ENCODE assay signal across 8 cellular contexts in the genomic region with DNA sequence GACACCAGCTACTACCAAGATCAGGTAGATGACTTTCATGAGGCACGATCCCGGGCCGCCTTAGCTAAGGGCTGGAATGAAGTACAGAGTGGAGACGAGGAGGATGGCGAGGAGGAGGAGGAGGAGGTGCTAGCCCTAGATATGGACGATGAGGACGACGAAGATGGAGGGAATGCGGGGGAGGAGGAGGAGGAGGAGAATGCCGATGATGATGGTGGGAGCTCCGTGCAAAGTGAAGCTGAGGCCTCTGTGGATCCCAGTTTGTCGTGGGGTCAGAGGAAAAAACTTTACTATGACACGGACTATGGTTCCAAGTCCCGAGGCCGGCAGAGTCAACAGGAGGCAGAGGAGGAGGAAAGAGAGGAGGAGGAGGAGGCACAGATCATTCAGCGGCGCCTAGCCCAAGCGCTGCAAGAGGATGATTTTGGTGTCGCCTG. TPM values are rescaled to one million over a fixed set of nuclear protein-coding genes. Genes with fewer than 3 reads are reported as not detected.
DNase-seq lines count a peak whose midpoint lies in the region; ATAC-seq and TF ChIP-seq lines count a peak whose summit lies in the region.

No MANE protein-coding gene starts in this region.

- TF ChIP-seq EP300 in upper lobe of left lung (IDR thresholded peaks at IDR 0.05) = no peak

- intact Hi-C loops in mammary epithelial cell (cut with micrococcal nuclease) (loop anchor here (1.0 to 10.0 kb wide), 6 partner anchors 15 to 1626 kb away; a partner anchor contains a TSS), lower lobe of right lung (cut with DNase I) (no loop called here)

- H3K36me3 ChIP-seq in MG63 = peaks cover 17% of the 10 kb centered on the region
- no peaks in the 10 kb centered on the region for H3K36me3 ChIP-seq in mammary epithelial cell (ENCODE audit: insufficient read depth, low read length)
- H3K36me3 ChIP-seq in lower lobe of right lung = peaks cover 19% of the 10 kb centered on the region
- H3K36me3 ChIP-seq in upper lobe of left lung = peaks cover 0 to 21% (median 0%) of the 10 kb centered on the region in 4 donors

- DNase-seq in activated CD8-positive, alpha-beta memory T cell treated with anti-CD3 and anti-CD28 coated beads, Interleukin-2, amount 50 U/mL, for 48 hours = peak; percentile 62
- no peak for DNase-seq in activated CD8-positive, alpha-beta memory T cell treated with anti-CD3 and anti-CD28 coated beads for 24 hours
- no peak for DNase-seq in MG63
- no peak for DNase-seq in mammary epithelial cell
- no peak for DNase-seq in lower lobe of right lung
- DNase-seq in upper lobe of left lung = no peak
- no peak for DNase-seq in GOT3 (lab: John Stamatoyannopoulos, UW)
- no peak for DNase-seq in NCI-H2081 treated with DMSO at 0.1 percent for 48 hours (lab: John Stamatoyannopoulos, UW)

- peak overlapping the region; percentile 96 for H2AFZ ChIP-seq in mammary epithelial cell (ENCODE audit: low read depth, low read length)

- H3K4me3 ChIP-seq in MG63 (peak overlapping the region; percentile 92), mammary epithelial cell (replicated peaks in 1 of 3; ENCODE audit: insufficient read depth in 1 of 3, low read depth in 2 of 3, low read length in 3 of 3) (peak overlapping the region; percentile 63 to 80 (median 75)), lower lobe of right lung (peak overlapping the region; percentile 89), upper lobe of left lung (peak overlapping the region; percentile 63 to 99 (median 88))

- no peaks in the 10 kb centered on the region for H3K27me3 ChIP-seq in MG63
- H3K27me3 ChIP-seq in mammary epithelial cell (ENCODE audit: insufficient read depth, low read length) = no peaks in the 10 kb centered on the region
- no peaks in the 10 kb centered on the region for H3K27me3 ChIP-seq in lower lobe of right lung (ENCODE audit: low read depth)
- no peaks in the 10 kb centered on the region for H3K27me3 ChIP-seq in upper lobe of left lung

- BruUV-seq in mammary epithelial cell (replicated peaks; lab: Mats Ljungman, UMichigan) = no TSS peak

- CTCF ChIA-PET in mammary epithelial cell (lab: Charles Lee; ENCODE audit: low non-redundant PET) = no interaction called here

- peak overlapping the region; percentile 85 for H3K4me2 ChIP-seq in mammary epithelial cell (ENCODE audit: insufficient read depth, low read depth, low read length)

- ATAC-seq in lower lobe of right lung = peak in 1 of 2 donors; percentile 20
- peak; percentile 5 to 26 for ATAC-seq in upper lobe of left lung (ENCODE audit: low FRiP score in 2 of 2)

- in situ Hi-C loops in mammary epithelial cell (cut with MboI; ENCODE audit: low sequenced_read_pairs in 2 of 2) = loop anchor here in 1 of 2 donors (25.0 kb wide), 1 partner anchor 298 kb away; a partner anchor contains a TSS

- H3K9ac ChIP-seq in mammary epithelial cell (ENCODE audit: insufficient read depth, low read length) = peak overlapping the region; percentile 77

- H3K9me3 ChIP-seq in MG63 (no peaks in the 10 kb centered on the region), mammary epithelial cell (replicated peaks; ENCODE audit: insufficient read depth, low read length) (no peaks in the 10 kb centered on the region), lower lobe of right lung (no peaks in the 10 kb centered on the region), upper lobe of left lung (no peaks in the 10 kb centered on the region)

- H3K27ac ChIP-seq in mammary epithelial cell (ENCODE audit: insufficient read depth, low read depth, low read length) (peak overlapping the region; percentile 41), lower lobe of right lung (peak overlapping the region; percentile 98), upper lobe of left lung (peak overlapping the region; percentile 93 to 97 (median 94))

- dilution Hi-C loops in mammary epithelial cell (cut with HindIII; ENCODE audit: low sequenced_read_pairs) = no loop called here

- no peaks in the 10 kb centered on the region for H4K20me1 ChIP-seq in mammary epithelial cell (ENCODE audit: insufficient read depth, low read length)

- TF ChIP-seq CTCF in mammary epithelial cell (conservative IDR thresholded peaks at IDR 0.05 in 1 of 2, IDR thresholded peaks at IDR 0.05 in 1 of 2; ENCODE audit: extremely low read depth in 1 of 2, insufficient read depth in 1 of 2, low read depth in 1 of 2, low read length in 2 of 2) (no peak), lower lobe of right lung (IDR thresholded peaks at IDR 0.05) (no peak), upper lobe of left lung (IDR thresholded peaks at IDR 0.05) (no peak)

- 1% methylated on average over 10 of the region's 19 CpGs for WGBS in mammary epithelial cell (ENCODE audit: low coverage, missing lambda C conversion rate)
- whole genome bisulfite sequencing in upper lobe of left lung, 2 donors = 3 to 6% methylated on average over 19 of the region's 19 CpGs

- peaks cover 19% of the 10 kb centered on the region for H3K4me1 ChIP-seq in mammary epithelial cell (ENCODE audit: insufficient read depth, low read length)
- peaks cover 49% of the 10 kb centered on the region for H3K4me1 ChIP-seq in lower lobe of right lung
- peaks cover 34 to 44% (median 34%) of the 10 kb centered on the region in 4 donors for H3K4me1 ChIP-seq in upper lobe of left lung

- H3K79me2 ChIP-seq in mammary epithelial cell (ENCODE audit: insufficient read depth, low read length) = peaks cover 40% of the 10 kb centered on the region

- TF ChIP-seq POLR2A in upper lobe of left lung (IDR thresholded peaks at IDR 0.05) = no peak

RNA-seq across cellular contexts. Expression of a gene that starts 0.5 kb away (rescaled TPM):
- 3.0 and 6.4 TPM in 2 replicates for total RNA-seq in MG63 (2014; rRNA removed; shearing (Covaris generic); ENCODE audit: low replicate concordance)
- total RNA-seq in mammary epithelial cell (10 to 100 TPM; 14.3 to 40.0 TPM), lower lobe of right lung (28.8 TPM), upper lobe of left lung (10 to 100 TPM; 18.9 to 33.4 (median 27.9) TPM)
- polyA plus RNA-seq in mammary epithelial cell = 18.2 TPM
- polyA minus RNA-seq in mammary epithelial cell = 14.3 TPM

RNA-seq across cellular contexts. Expression of a gene that starts 22.5 kb away (rescaled TPM):
- not detected in 2 replicates for total RNA-seq in MG63 (2014; rRNA removed; shearing (Covaris generic); ENCODE audit: low replicate concordance)
- under 1 TPM in 1 of 2 donors, not detected in 1; 0.33 TPM for total RNA-seq in mammary epithelial cell
- polyA plus RNA-seq in mammary epithelial cell = not detected
- polyA minus RNA-seq in mammary epithelial cell = not detected
- total RNA-seq in lower lobe of right lung = 191 TPM
- total RNA-seq in upper lobe of left lung = 100 to 1,000 TPM in 4 of 6 donors, 10 to 100 TPM in 2; 12.6 to 508 (median 254) TPM

RNA-seq across cellular contexts. Expression of a gene that starts 33.0 kb away (rescaled TPM):
- total RNA-seq in MG63 (2014; rRNA removed; shearing (Covaris generic); ENCODE audit: low replicate concordance) = 7.8 and 38.6 TPM in 2 replicates
- total RNA-seq in mammary epithelial cell (10 to 100 TPM; 36.2 to 40.1 TPM), lower lobe of right lung (92.4 TPM), upper lobe of left lung (100 to 1,000 TPM in 2 of 6 donors, 10 to 100 TPM in 4; 65.1 to 161 (median 80.8) TPM)
- 7.0 TPM for polyA plus RNA-seq in mammary epithelial cell
- polyA minus RNA-seq in mammary epithelial cell = 12.6 TPM

Comparison
In these comparisons a context has a peak if more than half of its experiments do, and no peak if none do; other contexts are left out.
1. H3K27ac ChIP-seq: peak in every context shown above with its lines; median percentile 98 in lower lobe of right lung; 94 in upper lobe of left lung; 41 in mammary epithelial cell.
2. RNA of a gene that starts 22.5 kb away (total RNA-seq): 12.6 to 508 TPM in upper lobe of left lung and 191 TPM in lower lobe of right lung (single experiment); 0.33 TPM in mammary epithelial cell and not detected in MG63; every median in the first group is over 10 times any median in the second.
3. Peak in every context shown above with its lines, with median percentiles within 50 percentile points of each other: H3K4me3 ChIP-seq.